ENCODE assay signal across 26 cellular contexts in genomic region chr4:35167385-35167784, GRCh38.
"Had no signal": no experiment of that assay in that cellular context is flagged by ENCODE, and none has a peak within 500 bp of the region (broad histone marks: within the 10 kb centered on the region; RNA-seq: fewer than 3 reads in every experiment).

No MANE protein-coding gene starts in this region.

- DNase-seq: stimulated activated CD4-positive, alpha-beta T cell treated with anti-CD3 and anti-CD28 coated beads, Interleukin-2, amount 100 ng/mL, for 48 hours; stimulated activated CD4-positive, alpha-beta T cell treated with anti-CD3 and anti-CD28 coated beads, Interleukin-4, amount 100 ng/mL, for 1 hour; stimulated activated CD4-positive, alpha-beta T cell treated with anti-CD3 and anti-CD28 coated beads, Interleukin-4, amount 100 ng/mL, for 4 hours; stimulated activated CD8-positive, alpha-beta memory T cell treated with anti-CD3 and anti-CD28 coated beads, Interleukin-4, amount 100 ng/mL, for 48 hours; stimulated activated naive B cell treated with anti-CD40 and anti-IgM and Interleukin-4, amounts not matched to agents 10 μg/mL and 1 μg/mL and 100 μg/mL, for 72 hours; stimulated activated naive CD4-positive, alpha-beta T cell; stimulated activated naive CD4-positive, alpha-beta T cell treated with Interleukin-2 at 50 U/mL for 16 hours; stimulated activated naive CD8-positive, alpha-beta T cell treated with anti-CD3 and anti-CD28 coated beads, Interleukin-15, amount 100 ng/mL, for 72 hours; stimulated activated naive CD8-positive, alpha-beta T cell treated with anti-CD3 and anti-CD28 coated beads, Interleukin-15, Interleukin-2, amounts not matched to agents 100 U/mL and 50 U/mL, for 24 hours; stomach; substantia nigra; testis; thyroid gland; tibial artery; transverse colon; trophoblast cell; upper lobe of left lung; upper lobe of right lung; uterus had no signal

- FAIRE-seq: urothelium cell line had no signal

- H3K9me3 ChIP-seq: stomach, suprapubic skin, testis, thoracic aorta, thyroid gland, tibial artery, tibial nerve, transverse colon, upper lobe of left lung, upper lobe of right lung, uterus, vagina had no signal

- H3K36me3 ChIP-seq: stomach, suprapubic skin, thoracic aorta, thyroid gland, tibial artery, tibial nerve, transverse colon, upper lobe of left lung, upper lobe of right lung, uterus, vagina had no signal

- H3K27ac ChIP-seq: stomach, suprapubic skin, testis, thoracic aorta, thyroid gland, tibial artery, tibial nerve, transverse colon, upper lobe of left lung, upper lobe of right lung, uterus, vagina had no signal

- ATAC-seq: stimulated activated effector memory CD8-positive, alpha-beta T cell treated with anti-CD3 and anti-CD28 coated beads, Interleukin-12 subunit alpha, Interleukin-12 subunit beta, amount 100 ng/mL, for 72 hours; stimulated activated memory B cell treated with anti-CD40 and anti-IgM and Interleukin-4, amounts not matched to agents 10 μg/mL and 1 μg/mL and 100 μg/mL, for 72 hours; stimulated activated naive B cell treated with anti-CD40 and anti-IgM and Interleukin-4, amounts not matched to agents 10 μg/mL and 1 μg/mL and 100 μg/mL, for 72 hours; stimulated activated naive CD8-positive, alpha-beta T cell treated with anti-CD3 and anti-CD28 coated beads, Interleukin-15, amount 100 ng/mL, for 72 hours; stimulated activated naive CD8-positive, alpha-beta T cell treated with anti-CD3 and anti-CD28 coated beads, Interleukin-15, Interleukin-2, amounts not matched to agents 100 U/mL and 50 U/mL, for 24 hours; upper lobe of right lung had no signal

- H3K4me3 ChIP-seq: stomach, suprapubic skin, testis, thoracic aorta, thyroid gland, tibial artery, tibial nerve, transverse colon, upper lobe of left lung, upper lobe of right lung, uterus, vagina had no signal

- H3K27me3 ChIP-seq: stomach, suprapubic skin, testis, thyroid gland, tibial artery, tibial nerve, transverse colon, upper lobe of left lung, upper lobe of right lung, uterus, vagina had no signal
